1 cellular context compared by ENCODE assay signal in the genomic region with DNA sequence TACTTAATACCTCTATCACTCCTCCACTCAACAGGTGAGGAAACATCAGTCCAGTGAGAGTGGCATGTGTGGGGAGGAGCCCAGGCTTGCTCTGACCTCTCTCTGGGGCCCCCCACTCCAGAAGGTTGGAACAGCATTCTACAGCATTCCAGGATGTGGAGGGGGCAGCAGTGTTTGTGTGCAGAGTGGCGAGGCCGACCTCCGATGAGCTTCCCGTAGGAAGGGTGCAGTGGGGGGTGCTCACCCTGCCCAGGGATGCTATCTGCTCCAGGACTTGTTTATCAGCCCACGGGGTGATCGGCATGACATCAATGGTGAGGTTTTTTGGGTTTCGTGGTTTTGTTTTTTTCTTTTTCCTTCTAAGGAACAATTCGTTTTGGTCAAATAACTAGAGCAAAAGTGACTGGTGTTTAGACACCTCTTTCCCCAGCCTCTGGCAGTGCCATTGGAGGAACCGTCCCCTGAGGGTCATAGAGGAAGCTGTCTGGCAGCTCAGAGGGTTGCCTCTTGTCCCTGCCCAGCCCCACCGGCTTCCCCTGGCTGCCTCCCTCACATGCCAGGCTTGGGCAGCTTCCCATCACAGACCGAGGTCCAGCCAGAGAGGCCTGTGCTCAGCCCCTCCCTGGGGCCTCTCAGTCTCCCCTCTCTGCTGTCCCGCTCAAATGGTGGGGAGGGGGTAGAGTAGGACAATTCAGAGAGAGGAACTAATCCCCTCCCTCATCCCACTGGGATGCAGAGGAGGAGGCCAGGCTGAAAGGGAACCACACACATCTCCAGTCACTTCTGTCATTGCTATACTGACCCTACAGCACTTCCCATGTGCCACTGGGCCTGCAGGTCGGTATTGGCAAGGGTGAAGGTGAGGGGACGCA.
TF ChIP-seq lines count a peak whose summit lies in the region.

No MANE protein-coding gene starts in this region.

TF ChIP-seq in HepG2, 621 proteins besides CTCF, POLR2A, EP300 and RAD21 (continued from another document and continues in another):
- TF ChIP-seq, protein P1, sequence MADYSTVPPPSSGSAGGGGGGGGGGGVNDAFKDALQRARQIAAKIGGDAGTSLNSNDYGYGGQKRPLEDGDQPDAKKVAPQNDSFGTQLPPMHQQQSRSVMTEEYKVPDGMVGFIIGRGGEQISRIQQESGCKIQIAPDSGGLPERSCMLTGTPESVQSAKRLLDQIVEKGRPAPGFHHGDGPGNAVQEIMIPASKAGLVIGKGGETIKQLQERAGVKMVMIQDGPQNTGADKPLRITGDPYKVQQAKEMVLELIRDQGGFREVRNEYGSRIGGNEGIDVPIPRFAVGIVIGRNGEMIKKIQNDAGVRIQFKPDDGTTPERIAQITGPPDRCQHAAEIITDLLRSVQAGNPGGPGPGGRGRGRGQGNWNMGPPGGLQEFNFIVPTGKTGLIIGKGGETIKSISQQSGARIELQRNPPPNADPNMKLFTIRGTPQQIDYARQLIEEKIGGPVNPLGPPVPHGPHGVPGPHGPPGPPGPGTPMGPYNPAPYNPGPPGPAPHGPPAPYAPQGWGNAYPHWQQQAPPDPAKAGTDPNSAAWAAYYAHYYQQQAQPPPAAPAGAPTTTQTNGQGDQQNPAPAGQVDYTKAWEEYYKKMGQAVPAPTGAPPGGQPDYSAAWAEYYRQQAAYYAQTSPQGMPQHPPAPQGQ (CRISPR knock-in tag; IDR thresholded peaks at IDR 0.05; ENCODE audit: borderline replicate concordance), result 0 out of 2 replicates have a peak, but pooled peaks have one; percentile 18
- TF ChIP-seq HOXA3 (CRISPR knock-in tag; IDR thresholded peaks at IDR 0.05) (peak; percentile 53; the same call in 1 of the 2 replicates), NFATC3 (CRISPR knock-in tag; IDR thresholded peaks at IDR 0.05) (no peak), EHMT2 (IDR thresholded peaks at IDR 0.05; ENCODE audit: borderline replicate concordance, low read depth, low read length) (no peak), ZNF788 (CRISPR knock-in tag; IDR thresholded peaks at IDR 0.05; ENCODE audit: borderline replicate concordance) (peak; percentile 22; the same call in 1 of the 2 replicates), SMYD3 (CRISPR knock-in tag; IDR thresholded peaks at IDR 0.05) (no peak), ZNF740 (CRISPR knock-in tag; IDR thresholded peaks at IDR 0.05) (peak; percentile 92), PITX1 (CRISPR knock-in tag; IDR thresholded peaks at IDR 0.05) (peak; percentile 20; the same call in 1 of the 2 replicates), NKX3-1 (CRISPR knock-in tag; IDR thresholded peaks at IDR 0.05) (no peak), ZBTB33 (CRISPR knock-in tag; IDR thresholded peaks at IDR 0.05) (0 out of 2 replicates have a peak, but pooled peaks have one; percentile 14), GTF2F1 (IDR thresholded peaks at IDR 0.05; ENCODE audit: low read length) (no peak), THAP9 (CRISPR knock-in tag; IDR thresholded peaks at IDR 0.05; ENCODE audit: borderline replicate concordance) (no peak), FOXC1 (CRISPR knock-in tag; IDR thresholded peaks at IDR 0.05; ENCODE audit: borderline replicate concordance) (no peak), ZNF678 (CRISPR knock-in tag; IDR thresholded peaks at IDR 0.05) (no peak), ZSCAN12 (CRISPR knock-in tag; IDR thresholded peaks at IDR 0.05) (no peak), DPF2 (CRISPR knock-in tag; IDR thresholded peaks at IDR 0.05; ENCODE audit: borderline replicate concordance, low read depth) (no peak), ZKSCAN1 (IDR thresholded peaks at IDR 0.05; ENCODE audit: low read length) (no peak), HDAC2 (CRISPR knock-in tag; IDR thresholded peaks at IDR 0.05) (peak; percentile 75; the same call in 1 of the 2 replicates), ZFP82 (CRISPR knock-in tag; IDR thresholded peaks at IDR 0.05; ENCODE audit: borderline replicate concordance) (no peak), POLR2AphosphoS5 (IDR thresholded peaks at IDR 0.05; ENCODE audit: low read depth, low read length) (no peak), JARID2 (CRISPR knock-in tag; IDR thresholded peaks at IDR 0.05; ENCODE audit: insufficient replicate concordance) (no peak), ZNF451 (CRISPR knock-in tag; IDR thresholded peaks at IDR 0.05) (peak; percentile 3; the same call in 1 of the 2 replicates)
- TF ChIP-seq, protein P2, sequence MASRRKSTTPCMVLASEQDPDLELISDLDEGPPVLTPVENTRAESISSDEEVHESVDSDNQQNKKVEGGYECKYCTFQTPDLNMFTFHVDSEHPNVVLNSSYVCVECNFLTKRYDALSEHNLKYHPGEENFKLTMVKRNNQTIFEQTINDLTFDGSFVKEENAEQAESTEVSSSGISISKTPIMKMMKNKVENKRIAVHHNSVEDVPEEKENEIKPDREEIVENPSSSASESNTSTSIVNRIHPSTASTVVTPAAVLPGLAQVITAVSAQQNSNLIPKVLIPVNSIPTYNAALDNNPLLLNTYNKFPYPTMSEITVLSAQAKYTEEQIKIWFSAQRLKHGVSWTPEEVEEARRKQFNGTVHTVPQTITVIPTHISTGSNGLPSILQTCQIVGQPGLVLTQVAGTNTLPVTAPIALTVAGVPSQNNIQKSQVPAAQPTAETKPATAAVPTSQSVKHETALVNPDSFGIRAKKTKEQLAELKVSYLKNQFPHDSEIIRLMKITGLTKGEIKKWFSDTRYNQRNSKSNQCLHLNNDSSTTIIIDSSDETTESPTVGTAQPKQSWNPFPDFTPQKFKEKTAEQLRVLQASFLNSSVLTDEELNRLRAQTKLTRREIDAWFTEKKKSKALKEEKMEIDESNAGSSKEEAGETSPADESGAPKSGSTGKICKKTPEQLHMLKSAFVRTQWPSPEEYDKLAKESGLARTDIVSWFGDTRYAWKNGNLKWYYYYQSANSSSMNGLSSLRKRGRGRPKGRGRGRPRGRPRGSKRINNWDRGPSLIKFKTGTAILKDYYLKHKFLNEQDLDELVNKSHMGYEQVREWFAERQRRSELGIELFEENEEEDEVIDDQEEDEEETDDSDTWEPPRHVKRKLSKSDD (CRISPR knock-in tag; IDR thresholded peaks at IDR 0.05; ENCODE audit: low read depth), result no peak
- TF ChIP-seq, protein P3, sequence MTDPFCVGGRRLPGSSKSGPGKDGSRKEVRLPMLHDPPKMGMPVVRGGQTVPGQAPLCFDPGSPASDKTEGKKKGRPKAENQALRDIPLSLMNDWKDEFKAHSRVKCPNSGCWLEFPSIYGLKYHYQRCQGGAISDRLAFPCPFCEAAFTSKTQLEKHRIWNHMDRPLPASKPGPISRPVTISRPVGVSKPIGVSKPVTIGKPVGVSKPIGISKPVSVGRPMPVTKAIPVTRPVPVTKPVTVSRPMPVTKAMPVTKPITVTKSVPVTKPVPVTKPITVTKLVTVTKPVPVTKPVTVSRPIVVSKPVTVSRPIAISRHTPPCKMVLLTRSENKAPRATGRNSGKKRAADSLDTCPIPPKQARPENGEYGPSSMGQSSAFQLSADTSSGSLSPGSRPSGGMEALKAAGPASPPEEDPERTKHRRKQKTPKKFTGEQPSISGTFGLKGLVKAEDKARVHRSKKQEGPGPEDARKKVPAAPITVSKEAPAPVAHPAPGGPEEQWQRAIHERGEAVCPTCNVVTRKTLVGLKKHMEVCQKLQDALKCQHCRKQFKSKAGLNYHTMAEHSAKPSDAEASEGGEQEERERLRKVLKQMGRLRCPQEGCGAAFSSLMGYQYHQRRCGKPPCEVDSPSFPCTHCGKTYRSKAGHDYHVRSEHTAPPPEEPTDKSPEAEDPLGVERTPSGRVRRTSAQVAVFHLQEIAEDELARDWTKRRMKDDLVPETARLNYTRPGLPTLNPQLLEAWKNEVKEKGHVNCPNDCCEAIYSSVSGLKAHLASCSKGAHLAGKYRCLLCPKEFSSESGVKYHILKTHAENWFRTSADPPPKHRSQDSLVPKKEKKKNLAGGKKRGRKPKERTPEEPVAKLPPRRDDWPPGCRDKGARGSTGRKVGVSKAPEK (CRISPR knock-in tag; IDR thresholded peaks at IDR 0.05; ENCODE audit: borderline replicate concordance), result peak; percentile 62; the same call in 1 of the 2 replicates
- TF ChIP-seq, protein P4, sequence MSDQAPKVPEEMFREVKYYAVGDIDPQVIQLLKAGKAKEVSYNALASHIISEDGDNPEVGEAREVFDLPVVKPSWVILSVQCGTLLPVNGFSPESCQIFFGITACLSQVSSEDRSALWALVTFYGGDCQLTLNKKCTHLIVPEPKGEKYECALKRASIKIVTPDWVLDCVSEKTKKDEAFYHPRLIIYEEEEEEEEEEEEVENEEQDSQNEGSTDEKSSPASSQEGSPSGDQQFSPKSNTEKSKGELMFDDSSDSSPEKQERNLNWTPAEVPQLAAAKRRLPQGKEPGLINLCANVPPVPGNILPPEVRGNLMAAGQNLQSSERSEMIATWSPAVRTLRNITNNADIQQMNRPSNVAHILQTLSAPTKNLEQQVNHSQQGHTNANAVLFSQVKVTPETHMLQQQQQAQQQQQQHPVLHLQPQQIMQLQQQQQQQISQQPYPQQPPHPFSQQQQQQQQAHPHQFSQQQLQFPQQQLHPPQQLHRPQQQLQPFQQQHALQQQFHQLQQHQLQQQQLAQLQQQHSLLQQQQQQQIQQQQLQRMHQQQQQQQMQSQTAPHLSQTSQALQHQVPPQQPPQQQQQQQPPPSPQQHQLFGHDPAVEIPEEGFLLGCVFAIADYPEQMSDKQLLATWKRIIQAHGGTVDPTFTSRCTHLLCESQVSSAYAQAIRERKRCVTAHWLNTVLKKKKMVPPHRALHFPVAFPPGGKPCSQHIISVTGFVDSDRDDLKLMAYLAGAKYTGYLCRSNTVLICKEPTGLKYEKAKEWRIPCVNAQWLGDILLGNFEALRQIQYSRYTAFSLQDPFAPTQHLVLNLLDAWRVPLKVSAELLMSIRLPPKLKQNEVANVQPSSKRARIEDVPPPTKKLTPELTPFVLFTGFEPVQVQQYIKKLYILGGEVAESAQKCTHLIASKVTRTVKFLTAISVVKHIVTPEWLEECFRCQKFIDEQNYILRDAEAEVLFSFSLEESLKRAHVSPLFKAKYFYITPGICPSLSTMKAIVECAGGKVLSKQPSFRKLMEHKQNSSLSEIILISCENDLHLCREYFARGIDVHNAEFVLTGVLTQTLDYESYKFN (CRISPR knock-in tag; conservative IDR thresholded peaks at IDR 0.05), result peak; percentile 50
- TF ChIP-seq, protein P5, sequence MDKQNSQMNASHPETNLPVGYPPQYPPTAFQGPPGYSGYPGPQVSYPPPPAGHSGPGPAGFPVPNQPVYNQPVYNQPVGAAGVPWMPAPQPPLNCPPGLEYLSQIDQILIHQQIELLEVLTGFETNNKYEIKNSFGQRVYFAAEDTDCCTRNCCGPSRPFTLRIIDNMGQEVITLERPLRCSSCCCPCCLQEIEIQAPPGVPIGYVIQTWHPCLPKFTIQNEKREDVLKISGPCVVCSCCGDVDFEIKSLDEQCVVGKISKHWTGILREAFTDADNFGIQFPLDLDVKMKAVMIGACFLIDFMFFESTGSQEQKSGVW (CRISPR knock-in tag; IDR thresholded peaks at IDR 0.05; ENCODE audit: borderline replicate concordance), result no peak
- TF ChIP-seq, protein P6, sequence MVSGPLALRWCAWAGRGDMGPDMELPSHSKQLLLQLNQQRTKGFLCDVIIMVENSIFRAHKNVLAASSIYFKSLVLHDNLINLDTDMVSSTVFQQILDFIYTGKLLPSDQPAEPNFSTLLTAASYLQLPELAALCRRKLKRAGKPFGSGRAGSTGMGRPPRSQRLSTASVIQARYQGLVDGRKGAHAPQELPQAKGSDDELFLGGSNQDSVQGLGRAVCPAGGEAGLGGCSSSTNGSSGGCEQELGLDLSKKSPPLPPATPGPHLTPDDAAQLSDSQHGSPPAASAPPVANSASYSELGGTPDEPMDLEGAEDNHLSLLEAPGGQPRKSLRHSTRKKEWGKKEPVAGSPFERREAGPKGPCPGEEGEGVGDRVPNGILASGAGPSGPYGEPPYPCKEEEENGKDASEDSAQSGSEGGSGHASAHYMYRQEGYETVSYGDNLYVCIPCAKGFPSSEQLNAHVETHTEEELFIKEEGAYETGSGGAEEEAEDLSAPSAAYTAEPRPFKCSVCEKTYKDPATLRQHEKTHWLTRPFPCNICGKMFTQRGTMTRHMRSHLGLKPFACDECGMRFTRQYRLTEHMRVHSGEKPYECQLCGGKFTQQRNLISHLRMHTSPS (CRISPR knock-in tag; IDR thresholded peaks at IDR 0.05; ENCODE audit: low read depth), result peak; percentile 15; the same call in 1 of the 2 replicates
